ENCODE assay signal across 1 cellular context in the genomic region with DNA sequence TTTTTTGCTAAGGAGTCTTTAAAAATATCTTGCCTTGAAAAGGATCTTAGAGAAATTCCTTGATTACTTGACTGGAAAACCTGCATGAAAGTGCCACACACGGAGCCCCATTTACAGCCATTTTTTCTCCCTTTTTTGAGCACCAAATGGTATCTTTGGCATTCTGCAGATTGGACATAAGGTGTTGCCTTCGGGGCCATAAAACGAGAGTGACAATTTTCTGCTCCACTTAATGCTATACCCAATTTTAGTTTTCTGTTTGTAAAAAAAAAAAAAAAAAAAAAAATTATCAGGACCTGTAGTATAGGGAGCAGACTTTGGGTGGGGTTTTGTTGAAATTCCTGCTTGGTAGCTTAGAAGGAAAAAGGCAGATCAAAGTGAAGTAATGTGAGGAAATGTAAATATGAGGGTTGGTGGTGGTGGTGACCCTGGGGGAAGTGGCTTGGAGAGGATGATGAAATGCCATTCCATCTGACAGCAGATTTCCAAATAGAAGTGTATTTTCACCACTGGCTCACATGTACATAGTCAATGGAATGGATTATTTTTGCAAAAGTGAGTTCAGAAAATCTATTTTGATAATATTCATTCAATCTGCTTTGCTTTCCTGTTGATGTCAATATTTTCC.
TF ChIP-seq lines count a peak whose summit lies in the region.

No MANE protein-coding gene starts in this region.

TF ChIP-seq in HepG2, 621 proteins besides CTCF, POLR2A, EP300 and RAD21 (continued from another document and continues in another):
- TF ChIP-seq, protein P1, sequence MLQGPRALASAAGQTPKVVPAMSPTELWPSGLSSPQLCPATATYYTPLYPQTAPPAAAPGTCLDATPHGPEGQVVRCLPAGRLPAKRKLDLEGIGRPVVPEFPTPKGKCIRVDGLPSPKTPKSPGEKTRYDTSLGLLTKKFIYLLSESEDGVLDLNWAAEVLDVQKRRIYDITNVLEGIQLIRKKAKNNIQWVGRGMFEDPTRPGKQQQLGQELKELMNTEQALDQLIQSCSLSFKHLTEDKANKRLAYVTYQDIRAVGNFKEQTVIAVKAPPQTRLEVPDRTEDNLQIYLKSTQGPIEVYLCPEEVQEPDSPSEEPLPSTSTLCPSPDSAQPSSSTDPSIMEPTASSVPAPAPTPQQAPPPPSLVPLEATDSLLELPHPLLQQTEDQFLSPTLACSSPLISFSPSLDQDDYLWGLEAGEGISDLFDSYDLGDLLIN (CRISPR knock-in tag; IDR thresholded peaks at IDR 0.05; ENCODE audit: borderline replicate concordance): no peak
- no peak for TF ChIP-seq ZNF569 (CRISPR knock-in tag; IDR thresholded peaks at IDR 0.05; ENCODE audit: borderline replicate concordance)
- peak; percentile 59; the same call in 1 of the 2 replicates for TF ChIP-seq ZNF564 (CRISPR knock-in tag; IDR thresholded peaks at IDR 0.05)
- no peak for TF ChIP-seq ZNF75D (CRISPR knock-in tag; IDR thresholded peaks at IDR 0.05; ENCODE audit: borderline replicate concordance)
- TF ChIP-seq ZNF432 (CRISPR knock-in tag; IDR thresholded peaks at IDR 0.05; ENCODE audit: borderline replicate concordance): no peak
- TF ChIP-seq ZNF816 (CRISPR knock-in tag; IDR thresholded peaks at IDR 0.05; ENCODE audit: borderline replicate concordance): peak; percentile 53; the same call in 1 of the 2 replicates
- no peak for TF ChIP-seq NPAS2 (CRISPR knock-in tag; IDR thresholded peaks at IDR 0.05; ENCODE audit: borderline replicate concordance)
- peak; percentile 98 for TF ChIP-seq CEBPG (CRISPR knock-in tag; IDR thresholded peaks at IDR 0.05)
- TF ChIP-seq CREM (IDR thresholded peaks at IDR 0.05): peak; percentile 84
- no peak for TF ChIP-seq CREM (CRISPR knock-in tag; IDR thresholded peaks at IDR 0.05)
- no peak for TF ChIP-seq ZBTB7A (CRISPR knock-in tag; IDR thresholded peaks at IDR 0.05)
- TF ChIP-seq, protein P2, sequence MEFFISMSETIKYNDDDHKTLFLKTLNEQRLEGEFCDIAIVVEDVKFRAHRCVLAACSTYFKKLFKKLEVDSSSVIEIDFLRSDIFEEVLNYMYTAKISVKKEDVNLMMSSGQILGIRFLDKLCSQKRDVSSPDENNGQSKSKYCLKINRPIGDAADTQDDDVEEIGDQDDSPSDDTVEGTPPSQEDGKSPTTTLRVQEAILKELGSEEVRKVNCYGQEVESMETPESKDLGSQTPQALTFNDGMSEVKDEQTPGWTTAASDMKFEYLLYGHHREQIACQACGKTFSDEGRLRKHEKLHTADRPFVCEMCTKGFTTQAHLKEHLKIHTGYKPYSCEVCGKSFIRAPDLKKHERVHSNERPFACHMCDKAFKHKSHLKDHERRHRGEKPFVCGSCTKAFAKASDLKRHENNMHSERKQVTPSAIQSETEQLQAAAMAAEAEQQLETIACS (CRISPR knock-in tag; IDR thresholded peaks at IDR 0.05): no peak
- no peak for TF ChIP-seq LBX2 (CRISPR knock-in tag; IDR thresholded peaks at IDR 0.05; ENCODE audit: borderline replicate concordance)
- TF ChIP-seq MED1 (CRISPR knock-in tag; IDR thresholded peaks at IDR 0.05): peak; percentile 91
- TF ChIP-seq ZNF550 (CRISPR knock-in tag; IDR thresholded peaks at IDR 0.05; ENCODE audit: borderline replicate concordance): no peak
- no peak for TF ChIP-seq ZC3H4 (CRISPR knock-in tag; IDR thresholded peaks at IDR 0.05; ENCODE audit: borderline replicate concordance)
- TF ChIP-seq ZNF792 (CRISPR knock-in tag; IDR thresholded peaks at IDR 0.05): no peak
- no peak for TF ChIP-seq MBNL3 (CRISPR knock-in tag; conservative IDR thresholded peaks at IDR 0.05)
- TF ChIP-seq FIP1L1 (IDR thresholded peaks at IDR 0.05; ENCODE audit: borderline replicate concordance, insufficient read depth, low read depth, low read length): no peak
- peak; percentile 37; the same call in 1 of the 2 replicates for TF ChIP-seq ELF1 (CRISPR knock-in tag; IDR thresholded peaks at IDR 0.05)
- TF ChIP-seq ZNF713 (CRISPR knock-in tag; IDR thresholded peaks at IDR 0.05): no peak
- TF ChIP-seq ISL2 (CRISPR knock-in tag; IDR thresholded peaks at IDR 0.05): peak; percentile 96
- TF ChIP-seq RFXAP (CRISPR knock-in tag; IDR thresholded peaks at IDR 0.05; ENCODE audit: borderline replicate concordance): peak; percentile 17; the same call in 1 of the 2 replicates
- TF ChIP-seq ZNF841 (CRISPR knock-in tag; IDR thresholded peaks at IDR 0.05; ENCODE audit: borderline replicate concordance): no peak
- no peak for TF ChIP-seq ZFX (CRISPR knock-in tag; IDR thresholded peaks at IDR 0.05; ENCODE audit: low read depth)
- peak; percentile 57; the same call in 1 of the 2 replicates for TF ChIP-seq MYPOP (CRISPR knock-in tag; IDR thresholded peaks at IDR 0.05)
- TF ChIP-seq ZSCAN25 (CRISPR knock-in tag; IDR thresholded peaks at IDR 0.05): no peak
- no peak for TF ChIP-seq SMARCE1 (IDR thresholded peaks at IDR 0.05; ENCODE audit: borderline replicate concordance)
- no peak for TF ChIP-seq ZNF619 (CRISPR knock-in tag; IDR thresholded peaks at IDR 0.05)
- no peak for TF ChIP-seq THAP9 (CRISPR knock-in tag; IDR thresholded peaks at IDR 0.05; ENCODE audit: borderline replicate concordance)
- TF ChIP-seq, protein P3, sequence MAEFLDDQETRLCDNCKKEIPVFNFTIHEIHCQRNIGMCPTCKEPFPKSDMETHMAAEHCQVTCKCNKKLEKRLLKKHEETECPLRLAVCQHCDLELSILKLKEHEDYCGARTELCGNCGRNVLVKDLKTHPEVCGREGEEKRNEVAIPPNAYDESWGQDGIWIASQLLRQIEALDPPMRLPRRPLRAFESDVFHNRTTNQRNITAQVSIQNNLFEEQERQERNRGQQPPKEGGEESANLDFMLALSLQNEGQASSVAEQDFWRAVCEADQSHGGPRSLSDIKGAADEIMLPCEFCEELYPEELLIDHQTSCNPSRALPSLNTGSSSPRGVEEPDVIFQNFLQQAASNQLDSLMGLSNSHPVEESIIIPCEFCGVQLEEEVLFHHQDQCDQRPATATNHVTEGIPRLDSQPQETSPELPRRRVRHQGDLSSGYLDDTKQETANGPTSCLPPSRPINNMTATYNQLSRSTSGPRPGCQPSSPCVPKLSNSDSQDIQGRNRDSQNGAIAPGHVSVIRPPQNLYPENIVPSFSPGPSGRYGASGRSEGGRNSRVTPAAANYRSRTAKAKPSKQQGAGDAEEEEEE (CRISPR knock-in tag; IDR thresholded peaks at IDR 0.05; ENCODE audit: borderline replicate concordance): no peak
- no peak for TF ChIP-seq ZNF496 (CRISPR knock-in tag; IDR thresholded peaks at IDR 0.05; ENCODE audit: insufficient replicate concordance)
- peak; percentile 87 for TF ChIP-seq PHF21A (CRISPR knock-in tag; IDR thresholded peaks at IDR 0.05)
- no peak for TF ChIP-seq UBTF (CRISPR knock-in tag; IDR thresholded peaks at IDR 0.05)
- TF ChIP-seq YEATS4 (CRISPR knock-in tag; IDR thresholded peaks at IDR 0.05; ENCODE audit: borderline replicate concordance): no peak
- TF ChIP-seq, protein P4, sequence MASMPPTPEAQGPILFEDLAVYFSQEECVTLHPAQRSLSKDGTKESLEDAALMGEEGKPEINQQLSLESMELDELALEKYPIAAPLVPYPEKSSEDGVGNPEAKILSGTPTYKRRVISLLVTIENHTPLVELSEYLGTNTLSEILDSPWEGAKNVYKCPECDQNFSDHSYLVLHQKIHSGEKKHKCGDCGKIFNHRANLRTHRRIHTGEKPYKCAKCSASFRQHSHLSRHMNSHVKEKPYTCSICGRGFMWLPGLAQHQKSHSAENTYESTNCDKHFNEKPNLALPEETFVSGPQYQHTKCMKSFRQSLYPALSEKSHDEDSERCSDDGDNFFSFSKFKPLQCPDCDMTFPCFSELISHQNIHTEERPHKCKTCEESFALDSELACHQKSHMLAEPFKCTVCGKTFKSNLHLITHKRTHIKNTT (CRISPR knock-in tag; IDR thresholded peaks at IDR 0.05): no peak
- no peak for TF ChIP-seq SNAI1 (CRISPR knock-in tag; IDR thresholded peaks at IDR 0.05; ENCODE audit: borderline replicate concordance)
- TF ChIP-seq ZBTB21 (CRISPR knock-in tag; IDR thresholded peaks at IDR 0.05): no peak
- TF ChIP-seq TRIM24 (CRISPR knock-in tag; IDR thresholded peaks at IDR 0.05): peak; percentile 88
- peak; percentile 83 for TF ChIP-seq FOSL2 (CRISPR knock-in tag; IDR thresholded peaks at IDR 0.05)
- TF ChIP-seq GLI4 (CRISPR knock-in tag; IDR thresholded peaks at IDR 0.05; ENCODE audit: borderline replicate concordance): no peak
- TF ChIP-seq SALL1 (CRISPR knock-in tag; IDR thresholded peaks at IDR 0.05): peak; percentile 81; the same call in 1 of the 2 replicates
- no peak for TF ChIP-seq FOXP1 (IDR thresholded peaks at IDR 0.05)
- peak; percentile 74 for TF ChIP-seq FOXP1 (CRISPR knock-in tag; IDR thresholded peaks at IDR 0.05)
- no peak for TF ChIP-seq AGO2 (optimal IDR thresholded peaks at IDR 0.05; ENCODE audit: low read depth, low read length)
- TF ChIP-seq ZNF460 (CRISPR knock-in tag; IDR thresholded peaks at IDR 0.05; ENCODE audit: borderline replicate concordance): peak; percentile 73; the same call in 1 of the 2 replicates
- TF ChIP-seq XRCC5 (optimal IDR thresholded peaks at IDR 0.05; ENCODE audit: low read length): no peak
- TF ChIP-seq NFE2L2 (IDR thresholded peaks at IDR 0.05; ENCODE audit: low read length): no peak
- TF ChIP-seq CENPT (CRISPR knock-in tag; IDR thresholded peaks at IDR 0.05; ENCODE audit: low read depth): no peak
- no peak for TF ChIP-seq ZNF577 (CRISPR knock-in tag; IDR thresholded peaks at IDR 0.05; ENCODE audit: borderline replicate concordance, low read depth)
- no peak for TF ChIP-seq NFKB2 (CRISPR knock-in tag; IDR thresholded peaks at IDR 0.05; ENCODE audit: borderline replicate concordance)
- no peak for TF ChIP-seq KLF11 (CRISPR knock-in tag; IDR thresholded peaks at IDR 0.05)
- TF ChIP-seq FOXO1 (CRISPR knock-in tag; IDR thresholded peaks at IDR 0.05): peak; percentile 85
- no peak; the same call in 1 of the 2 replicates for TF ChIP-seq BRD4 (CRISPR knock-in tag; IDR thresholded peaks at IDR 0.05)
- no peak for TF ChIP-seq PAX8 (CRISPR knock-in tag; IDR thresholded peaks at IDR 0.05; ENCODE audit: borderline replicate concordance)
- TF ChIP-seq ZNF350 (CRISPR knock-in tag; IDR thresholded peaks at IDR 0.05; ENCODE audit: borderline replicate concordance, low read depth): no peak; the same call in 1 of the 2 replicates
- TF ChIP-seq ZNF639 (CRISPR knock-in tag; conservative IDR thresholded peaks at IDR 0.05): 0 out of 2 replicates have a peak, but pooled peaks have one; percentile 37
- TF ChIP-seq, protein P5, sequence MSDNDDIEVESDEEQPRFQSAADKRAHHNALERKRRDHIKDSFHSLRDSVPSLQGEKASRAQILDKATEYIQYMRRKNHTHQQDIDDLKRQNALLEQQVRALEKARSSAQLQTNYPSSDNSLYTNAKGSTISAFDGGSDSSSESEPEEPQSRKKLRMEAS (IDR thresholded peaks at IDR 0.05): peak; percentile 79
- peak; percentile 79 for TF ChIP-seq SMAD3 (CRISPR knock-in tag; IDR thresholded peaks at IDR 0.05)
- TF ChIP-seq NFYB (CRISPR knock-in tag; IDR thresholded peaks at IDR 0.05): no peak
